39 cellular contexts compared by ENCODE assay signal in genomic region chr12:130169924-130170323, GRCh38. TPM values are rescaled to one million over a fixed set of nuclear protein-coding genes. Genes with fewer than 3 reads are reported as not detected.
"Had no signal": no experiment of that assay in that cellular context is flagged by ENCODE, and none has a peak within 500 bp of the region (broad histone marks: within the 10 kb centered on the region; RNA-seq: fewer than 3 reads in every experiment).

No MANE protein-coding gene starts in this region.

- H3K27ac Mint-ChIP-seq: activated naive CD4-positive, alpha-beta T cell treated with anti-CD3 and anti-CD28 coated beads for 36 hours; activated naive CD4-positive, alpha-beta T cell treated with anti-CD3 and anti-CD28 coated beads, Interleukin-2, amount 10 ng/mL, durations not matched to agents 7 days and 5 days; activated naive CD4-positive, alpha-beta T cell treated with anti-CD3 and anti-CD28 coated beads, Interleukin-2, amount 50 U/mL, for 24 hours; activated naive CD4-positive, alpha-beta T cell treated with anti-CD3 and anti-CD28 coated beads, Interleukin-2, amount 50 U/mL, for 72 hours; activated naive CD8-positive, alpha-beta T cell; activated naive CD8-positive, alpha-beta T cell treated with anti-CD3 and anti-CD28 coated beads for 36 hours; activated naive CD8-positive, alpha-beta T cell treated with anti-CD3 and anti-CD28 coated beads, Interleukin-2, amount 10 ng/mL, durations not matched to agents 7 days and 5 days; activated naive CD8-positive, alpha-beta T cell treated with anti-CD3 and anti-CD28 coated beads, Interleukin-2, amount 50 U/mL, for 24 hours; activated T-cell treated with anti-CD3 and anti-CD28 coated beads, Interleukin-2, amount 50 U/mL, for 24 hours; activated T-cell treated with anti-CD3 and anti-CD28 coated beads, Interleukin-2, amount 50 U/mL, for 72 hours; activated T-helper 1 cell treated with anti-CD3 and anti-CD28 coated beads, Interleukin-12 subunit alpha, Interleukin-12 subunit beta, Interleukin-2, Interleukin-4 antibody, amounts not matched to agents 30 ng/mL and 10 ng/mL and 1 ng/mL, durations not matched to agents 14 hours and 24 hours and 36 hours; activated T-helper 17 cell treated with anti-CD3 and anti-CD28 coated beads, Interleukin-2, amount 50 U/mL, for 72 hours; activated T-helper 2 cell treated with anti-CD3 and anti-CD28 coated beads, Interferon-gamma antibody, Interleukin-2, Interleukin-4, amounts not matched to agents 10 μg/mL and 5 μg/mL and 100 μg/mL, durations not matched to agents 14 hours and 24 hours and 36 hours; brain had no signal

- H3K9me3 Mint-ChIP-seq: activated naive CD4-positive, alpha-beta T cell treated with anti-CD3 and anti-CD28 coated beads for 36 hours; activated naive CD4-positive, alpha-beta T cell treated with anti-CD3 and anti-CD28 coated beads, Interleukin-2, amount 10 ng/mL, durations not matched to agents 7 days and 5 days; activated naive CD4-positive, alpha-beta T cell treated with anti-CD3 and anti-CD28 coated beads, Interleukin-2, amount 50 U/mL, for 24 hours; activated naive CD4-positive, alpha-beta T cell treated with anti-CD3 and anti-CD28 coated beads, Interleukin-2, amount 50 U/mL, for 72 hours; activated naive CD8-positive, alpha-beta T cell treated with anti-CD3 and anti-CD28 coated beads for 36 hours; activated naive CD8-positive, alpha-beta T cell treated with anti-CD3 and anti-CD28 coated beads, Interleukin-2, amount 10 ng/mL, durations not matched to agents 7 days and 5 days; activated naive CD8-positive, alpha-beta T cell treated with anti-CD3 and anti-CD28 coated beads, Interleukin-2, amount 50 U/mL, for 24 hours; activated T-cell treated with anti-CD3 and anti-CD28 coated beads, Interleukin-2, amount 50 U/mL, for 24 hours; activated T-cell treated with anti-CD3 and anti-CD28 coated beads, Interleukin-2, amount 50 U/mL, for 4 hours; activated T-helper 1 cell treated with anti-CD3 and anti-CD28 coated beads, Interleukin-12 subunit alpha, Interleukin-12 subunit beta, Interleukin-2, Interleukin-4 antibody, amounts not matched to agents 30 ng/mL and 10 ng/mL and 1 ng/mL, durations not matched to agents 14 hours and 24 hours and 36 hours; activated T-helper 17 cell treated with anti-CD3 and anti-CD28 coated beads, Interleukin-2, amount 50 U/mL, for 72 hours; activated T-helper 2 cell treated with anti-CD3 and anti-CD28 coated beads, Interferon-gamma antibody, Interleukin-2, Interleukin-4, amounts not matched to agents 10 μg/mL and 5 μg/mL and 100 μg/mL, durations not matched to agents 14 hours and 24 hours and 36 hours; central memory CD8-positive, alpha-beta T cell had no signal

- DNase-seq: activated effector memory CD4-positive, alpha-beta T cell treated with anti-CD3 and anti-CD28 coated beads, Interleukin-2, amount 50 U/mL, for 16 hours; activated effector memory CD4-positive, alpha-beta T cell treated with Interleukin-2 at 50 U/mL for 16 hours; activated gamma-delta T cell; activated gamma-delta T cell treated with Interleukin-2 at 50 U/mL for 16 hours; activated naive CD4-positive, alpha-beta T cell; activated naive CD4-positive, alpha-beta T cell treated with anti-CD3 and anti-CD28 coated beads for 36 hours; activated naive CD4-positive, alpha-beta T cell treated with anti-CD3 and anti-CD28 coated beads, Interleukin-2, amount 10 ng/mL, durations not matched to agents 7 days and 5 days; activated naive CD4-positive, alpha-beta T cell treated with anti-CD3 and anti-CD28 coated beads, Interleukin-2, amount 50 U/mL, for 16 hours; activated naive CD4-positive, alpha-beta T cell treated with Interleukin-2 at 50 U/mL for 16 hours; activated naive CD8-positive, alpha-beta T cell treated with anti-CD3 and anti-CD28 coated beads for 36 hours; activated naive CD8-positive, alpha-beta T cell treated with anti-CD3 and anti-CD28 coated beads, Interleukin-2, amount 10 ng/mL, durations not matched to agents 7 days and 5 days; activated naive CD8-positive, alpha-beta T cell treated with anti-CD3 and anti-CD28 coated beads, Interleukin-2, amount 50 U/mL, for 24 hours; activated T-cell treated with anti-CD3 and anti-CD28 coated beads, Interleukin-2, amount 50 U/mL, for 24 hours; activated T-cell treated with anti-CD3 and anti-CD28 coated beads, Interleukin-2, amount 50 U/mL, for 4 hours; activated T-cell treated with anti-CD3 and anti-CD28 coated beads, Interleukin-2, amount 50 U/mL, for 48 hours; activated T-cell treated with anti-CD3 and anti-CD28 coated beads, Interleukin-2, amount 50 U/mL, for 72 hours; adrenal gland; amniotic stem cell; amygdala; anterior cingulate cortex; body of pancreas; brain microvascular endothelial cell; caudate nucleus; central memory CD4-positive, alpha-beta T cell; cerebellar nuclear complex had no signal

- H3K27me3 ChIP-seq: ascending aorta, body of pancreas, breast epithelium had no signal

- H3K9me3 ChIP-seq: adrenal gland, ascending aorta, body of pancreas, breast epithelium had no signal

- H3K4me1 Mint-ChIP-seq: activated naive CD4-positive, alpha-beta T cell treated with anti-CD3 and anti-CD28 coated beads, Interleukin-2, amount 10 ng/mL, durations not matched to agents 7 days and 5 days; activated naive CD4-positive, alpha-beta T cell treated with anti-CD3 and anti-CD28 coated beads, Interleukin-2, amount 50 U/mL, for 24 hours; activated naive CD8-positive, alpha-beta T cell treated with anti-CD3 and anti-CD28 coated beads for 36 hours; activated naive CD8-positive, alpha-beta T cell treated with anti-CD3 and anti-CD28 coated beads, Interleukin-2, amount 50 U/mL, for 24 hours; activated T-helper 17 cell treated with anti-CD3 and anti-CD28 coated beads, Interleukin-2, amount 50 U/mL, for 72 hours; central memory CD8-positive, alpha-beta T cell had no signal

- H3K4me3 ChIP-seq: adrenal gland, ascending aorta, body of pancreas, breast epithelium, cardiac muscle cell had no signal

- H3K36me3 ChIP-seq: adrenal gland, ascending aorta, brain microvascular endothelial cell, breast epithelium, cardiac muscle cell had no signal

- ATAC-seq: activated naive CD4-positive, alpha-beta T cell treated with anti-CD3 and anti-CD28 coated beads, Interleukin-2, amount 50 U/mL, for 72 hours; activated naive CD8-positive, alpha-beta T cell treated with anti-CD3 and anti-CD28 coated beads, Interleukin-2, amount 50 U/mL, for 24 hours; activated T-cell treated with anti-CD3 and anti-CD28 coated beads, Interleukin-2, amount 50 U/mL, for 4 hours; activated T-cell treated with anti-CD3 and anti-CD28 coated beads, Interleukin-2, amount 50 U/mL, for 72 hours; activated T-helper 17 cell treated with anti-CD3 and anti-CD28 coated beads, Interleukin-2, amount 50 U/mL, for 72 hours; body of pancreas had no signal

- H3K4me1 ChIP-seq: adrenal gland, ascending aorta, body of pancreas, breast epithelium had no signal

- H3K36me3 Mint-ChIP-seq: activated naive CD4-positive, alpha-beta T cell treated with anti-CD3 and anti-CD28 coated beads, Interleukin-2, amount 10 ng/mL, durations not matched to agents 7 days and 5 days; activated naive CD4-positive, alpha-beta T cell treated with anti-CD3 and anti-CD28 coated beads, Interleukin-2, amount 50 U/mL, for 24 hours; activated naive CD4-positive, alpha-beta T cell treated with anti-CD3 and anti-CD28 coated beads, Interleukin-2, amount 50 U/mL, for 72 hours; activated naive CD8-positive, alpha-beta T cell; activated naive CD8-positive, alpha-beta T cell treated with anti-CD3 and anti-CD28 coated beads for 36 hours; activated naive CD8-positive, alpha-beta T cell treated with anti-CD3 and anti-CD28 coated beads, Interleukin-2, amount 10 ng/mL, durations not matched to agents 7 days and 5 days; brain had no signal

- H3K4me3 Mint-ChIP-seq: activated naive CD4-positive, alpha-beta T cell treated with anti-CD3 and anti-CD28 coated beads for 36 hours; activated naive CD4-positive, alpha-beta T cell treated with anti-CD3 and anti-CD28 coated beads, Interleukin-2, amount 10 ng/mL, durations not matched to agents 7 days and 5 days; activated naive CD4-positive, alpha-beta T cell treated with anti-CD3 and anti-CD28 coated beads, Interleukin-2, amount 50 U/mL, for 24 hours; activated naive CD8-positive, alpha-beta T cell; activated naive CD8-positive, alpha-beta T cell treated with anti-CD3 and anti-CD28 coated beads for 36 hours; activated naive CD8-positive, alpha-beta T cell treated with anti-CD3 and anti-CD28 coated beads, Interleukin-2, amount 10 ng/mL, durations not matched to agents 7 days and 5 days; activated naive CD8-positive, alpha-beta T cell treated with anti-CD3 and anti-CD28 coated beads, Interleukin-2, amount 50 U/mL, for 24 hours; activated T-cell treated with anti-CD3 and anti-CD28 coated beads, Interleukin-2, amount 50 U/mL, for 24 hours; activated T-cell treated with anti-CD3 and anti-CD28 coated beads, Interleukin-2, amount 50 U/mL, for 4 hours; activated T-cell treated with anti-CD3 and anti-CD28 coated beads, Interleukin-2, amount 50 U/mL, for 72 hours; activated T-helper 1 cell treated with anti-CD3 and anti-CD28 coated beads, Interleukin-12 subunit alpha, Interleukin-12 subunit beta, Interleukin-2, Interleukin-4 antibody, amounts not matched to agents 30 ng/mL and 10 ng/mL and 1 ng/mL, durations not matched to agents 14 hours and 24 hours and 36 hours; activated T-helper 17 cell treated with anti-CD3 and anti-CD28 coated beads, Interleukin-2, amount 50 U/mL, for 72 hours; brain; central memory CD8-positive, alpha-beta T cell had no signal

- H3K27ac ChIP-seq: adrenal gland, ascending aorta, body of pancreas, brain microvascular endothelial cell, breast epithelium, cardiac muscle cell had no signal

- FAIRE-seq: astrocyte, bronchial epithelial cell had no signal

RNA-seq across cellular contexts. Expression of gene FZD10, which starts 7.7 kb away (rescaled TPM):
- total RNA-seq: activated naive CD4-positive, alpha-beta T cell treated with anti-CD3 and anti-CD28 coated beads for 36 hours; activated naive CD4-positive, alpha-beta T cell treated with anti-CD3 and anti-CD28 coated beads, Interleukin-2, amount 50 U/mL, for 72 hours; activated naive CD8-positive, alpha-beta T cell treated with anti-CD3 and anti-CD28 coated beads for 36 hours; activated naive CD8-positive, alpha-beta T cell treated with anti-CD3 and anti-CD28 coated beads, Interleukin-2, amount 10 ng/mL, durations not matched to agents 7 days and 5 days; activated T-cell treated with anti-CD3 and anti-CD28 coated beads, Interleukin-2, amount 50 U/mL, for 4 hours; activated T-cell treated with anti-CD3 and anti-CD28 coated beads, Interleukin-2, amount 50 U/mL, for 72 hours; activated T-helper 1 cell treated with anti-CD3 and anti-CD28 coated beads, Interleukin-12 subunit alpha, Interleukin-12 subunit beta, Interleukin-2, Interleukin-4 antibody, amounts not matched to agents 30 ng/mL and 10 ng/mL and 1 ng/mL, durations not matched to agents 14 hours and 24 hours and 36 hours; activated T-helper 17 cell treated with anti-CD3 and anti-CD28 coated beads, Interleukin-2, amount 50 U/mL, for 72 hours; activated T-helper 2 cell treated with anti-CD3 and anti-CD28 coated beads, Interferon-gamma antibody, Interleukin-2, Interleukin-4, amounts not matched to agents 10 μg/mL and 5 μg/mL and 100 μg/mL, durations not matched to agents 14 hours and 24 hours and 36 hours; astrocyte; cardiac septum had no signal
- polyA plus RNA-seq: cardiac muscle cell had no signal
